ENCODE assay signal across 27 cellular contexts in the genomic region with DNA sequence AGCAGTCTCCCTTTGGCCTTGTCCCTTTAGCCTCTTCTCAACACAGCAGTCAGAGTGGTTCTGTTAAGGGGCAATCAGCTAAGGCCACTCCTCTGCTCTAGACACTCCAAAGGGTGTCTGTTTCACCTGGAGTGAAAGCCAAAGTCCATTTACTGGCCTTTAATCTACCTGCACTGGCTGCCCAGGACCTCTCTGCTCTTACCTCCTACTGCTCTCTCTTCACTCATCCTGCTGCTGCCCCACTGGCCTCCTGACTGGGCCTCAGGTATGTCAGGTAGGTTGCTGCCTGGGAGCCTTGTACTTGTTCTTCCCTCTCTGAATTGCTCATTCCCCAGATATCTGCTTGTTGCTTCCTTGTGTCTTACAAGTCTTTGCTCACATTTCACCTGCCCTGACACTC.
DNase-seq lines count a peak whose midpoint lies in the region; ATAC-seq, FAIRE-seq and TF ChIP-seq lines count a peak whose summit lies in the region.
"Had no signal": no experiment of that assay in that cellular context is flagged by ENCODE, and none has a peak within 500 bp of the region (broad histone marks: within the 10 kb centered on the region; RNA-seq: fewer than 3 reads in every experiment).

No MANE protein-coding gene starts in this region.

- POLR2A ChIA-PET in GM12878 (lab: Charles Lee): interaction anchor here (0.6 kb wide), 1 partner anchor 704 kb away, joined by 4 read pairs; no protein-coding TSS in a partner anchor

- H3K4me3 ChIP-seq in GM12878: no peak overlapping the region
- H3K4me3 ChIP-seq in liver (ENCODE audit: low read depth in 1 of 3, low read length in 3 of 3): no peak overlapping the region
- H3K4me3 ChIP-seq: breast epithelium, colonic mucosa, GM23248, smooth muscle cell, tibial artery had no signal

- no peak for ATAC-seq in activated CD8-positive, alpha-beta memory T cell treated with anti-CD3 and anti-CD28 coated beads, Interleukin-2, amount 10 ng/mL, durations not matched to agents 7 days and 5 days
- peak; percentile 42 for ATAC-seq in GM12878
- ATAC-seq in GM19452 (IDR thresholded peaks at IDR 0.05; ENCODE audit: unreplicated experiment): no peak
- ATAC-seq: left ventricle myocardium superior had no signal

- H3K36me3 Mint-ChIP-seq in activated CD8-positive, alpha-beta memory T cell treated with anti-CD3 and anti-CD28 coated beads, Interleukin-2, amount 10 ng/mL, durations not matched to agents 7 days and 5 days: peaks cover 28% of the 10 kb centered on the region
- H3K36me3 Mint-ChIP-seq in stimulated activated naive CD8-positive, alpha-beta T cell treated with anti-CD3 and anti-CD28 coated beads, Interleukin-15, Interleukin-2, amounts not matched to agents 100 ng/mL and 50 ng/mL, for 24 hours (ENCODE audit: low read depth): peaks cover 58% of the 10 kb centered on the region

- TF ChIP-seq RAD21 in GM12878 (IDR thresholded peaks at IDR 0.05; ENCODE audit: insufficient read depth, low read depth, low read length) (no peak), liver (IDR thresholded peaks at IDR 0.05) (no peak)

- RAD21 ChIA-PET in GM12878 (lab: Charles Lee; ENCODE audit: unreplicated experiment): no interaction called here

- SMC1A ChIA-PET in GM12878 (lab: Charles Lee; ENCODE audit: uncharacterized antibody, unreplicated experiment): interaction anchor here (1.7 to 2.2 kb wide), 2 partner anchors 13 to 63 kb away, joined by 4 to 6 read pairs; no protein-coding TSS in a partner anchor

- peak overlapping the region; percentile 2 for H3K27ac Mint-ChIP-seq in activated CD8-positive, alpha-beta memory T cell treated with anti-CD3 and anti-CD28 coated beads, Interleukin-2, amount 10 ng/mL, durations not matched to agents 7 days and 5 days
- H3K27ac Mint-ChIP-seq in stimulated activated naive CD8-positive, alpha-beta T cell treated with anti-CD3 and anti-CD28 coated beads, Interleukin-15, Interleukin-2, amounts not matched to agents 100 ng/mL and 50 ng/mL, for 24 hours: peak overlapping the region; percentile 6

- H3K9me3 ChIP-seq in GM12878 (replicated peaks; ENCODE audit: control insufficient read depth, insufficient read depth, low read length) (no peaks in the 10 kb centered on the region), liver (ENCODE audit: control insufficient read depth in 4 of 4, low read length in 3 of 4) (no peaks in the 10 kb centered on the region)
- H3K9me3 ChIP-seq: breast epithelium, colonic mucosa, tibial artery had no signal

- H3K27me3 Mint-ChIP-seq in activated CD8-positive, alpha-beta memory T cell treated with anti-CD3 and anti-CD28 coated beads, Interleukin-2, amount 10 ng/mL, durations not matched to agents 7 days and 5 days: no peaks in the 10 kb centered on the region
- H3K27me3 Mint-ChIP-seq in stimulated activated naive CD8-positive, alpha-beta T cell treated with anti-CD3 and anti-CD28 coated beads, Interleukin-15, Interleukin-2, amounts not matched to agents 100 ng/mL and 50 ng/mL, for 24 hours: no peaks in the 10 kb centered on the region

- TF ChIP-seq EP300 in GM12878 (IDR thresholded peaks at IDR 0.05; ENCODE audit: borderline replicate concordance in 1 of 2, control insufficient read depth in 1 of 2, low read depth in 2 of 2, low read length in 2 of 2): no peak

- H3K4me1 ChIP-seq in GM12878 (ENCODE audit: control insufficient read depth, insufficient read depth, low read length) (no peaks in the 10 kb centered on the region), liver (ENCODE audit: control insufficient read depth in 4 of 4, insufficient read depth in 4 of 4, low read length in 3 of 4) (peaks cover 0 to 5% (median 0%) of the 10 kb centered on the region in 4 donors)
- H3K4me1 ChIP-seq: breast epithelium, colonic mucosa, tibial artery had no signal

- no peak for TF ChIP-seq POLR2A in GM12878 (IDR thresholded peaks at IDR 0.05; ENCODE audit: low read depth, low read length)

- no peaks in the 10 kb centered on the region for H4K20me1 ChIP-seq in GM12878 (ENCODE audit: control insufficient read depth, insufficient read depth)

- in situ Hi-C loops in GM12878 (cut with MboI): no loop called here

- no peaks in the 10 kb centered on the region for H3K4me1 Mint-ChIP-seq in activated CD8-positive, alpha-beta memory T cell treated with anti-CD3 and anti-CD28 coated beads, Interleukin-2, amount 10 ng/mL, durations not matched to agents 7 days and 5 days
- no peaks in the 10 kb centered on the region for H3K4me1 Mint-ChIP-seq in stimulated activated naive CD8-positive, alpha-beta T cell treated with anti-CD3 and anti-CD28 coated beads, Interleukin-15, Interleukin-2, amounts not matched to agents 100 ng/mL and 50 ng/mL, for 24 hours (ENCODE audit: low read depth)

- H3K9me3 Mint-ChIP-seq in activated CD8-positive, alpha-beta memory T cell treated with anti-CD3 and anti-CD28 coated beads, Interleukin-2, amount 10 ng/mL, durations not matched to agents 7 days and 5 days (ENCODE audit: low read depth): no peaks in the 10 kb centered on the region
- H3K9me3 Mint-ChIP-seq in stimulated activated naive CD8-positive, alpha-beta T cell treated with anti-CD3 and anti-CD28 coated beads, Interleukin-15, Interleukin-2, amounts not matched to agents 100 ng/mL and 50 ng/mL, for 24 hours: no peaks in the 10 kb centered on the region

- no TSS peak for BruUV-seq in GM12878 (replicated peaks; lab: Mats Ljungman, UMichigan)

- no peaks in the 10 kb centered on the region for H3K79me2 ChIP-seq in GM12878 (ENCODE audit: control insufficient read depth, insufficient read depth, low read length)

- FAIRE-seq in GM12878 (lab: Jason Lieb, UNC): no peak
- FAIRE-seq: A204.1, TTC549 had no signal

- H3K27me3 ChIP-seq in GM12878 (replicated peaks in 1 of 2; ENCODE audit: control insufficient read depth in 2 of 2, insufficient read depth in 2 of 2, low read length in 1 of 2) (no peaks in the 10 kb centered on the region), liver (ENCODE audit: control insufficient read depth in 4 of 4, insufficient read depth in 4 of 4, low read length in 3 of 4) (no peaks in the 10 kb centered on the region)
- H3K27me3 ChIP-seq: breast epithelium, colonic mucosa, tibial artery had no signal

- CTCF ChIA-PET in activated CD8-positive, alpha-beta memory T cell treated with anti-CD3 and anti-CD28 coated beads, Interleukin-2, amount 10 ng/mL, durations not matched to agents 7 days and 5 days (lab: Charles Lee): interaction anchor here (0.6 kb wide), 1 partner anchor 8 kb away, joined by 4 read pairs; no protein-coding TSS in a partner anchor
- CTCF ChIA-PET in GM12878 (lab: Yijun Ruan, JAX): no interaction called here

- no peak overlapping the region for H2AFZ ChIP-seq in GM12878 (ENCODE audit: control insufficient read depth, low read depth, low read length)
- H2AFZ ChIP-seq: GM23248 had no signal

- no peak for DNase-seq in activated CD8-positive, alpha-beta memory T cell treated with anti-CD3 and anti-CD28 coated beads, Interleukin-2, amount 10 ng/mL, durations not matched to agents 7 days and 5 days
- DNase-seq in activated CD8-positive, alpha-beta memory T cell treated with anti-CD3 and anti-CD28 coated beads, Interleukin-2, amount 50 U/mL, for 48 hours: no peak
- DNase-seq in GM12878 (ENCODE audit: low read depth, low spot score) (no peak), NCI-H524 treated with DMSO at 0.1 percent for 48 hours (lab: John Stamatoyannopoulos, UW) (no peak), NCI-H187 (lab: John Stamatoyannopoulos, UW) (no peak)
- DNase-seq: activated CD4-positive, alpha-beta T cell treated with anti-CD3 and anti-CD28 coated beads for 1 hour; activated gamma-delta T cell; amniotic stem cell; colonic mucosa; GM23248; head of caudate nucleus; Kasumi-1; left ventricle myocardium superior; NCI-H1048; NCI-H1930; NCI-H226; OCI-M1; SHP77 treated with DMSO at 0.1 percent for 48 hours; stimulated activated naive CD4-positive, alpha-beta T cell treated with Interleukin-2 at 50 U/mL for 16 hours; tibial artery had no signal

- intact Hi-C loops in GM12878 (cut with micrococcal nuclease; ENCODE audit: unreplicated experiment): no loop called here

- no peak overlapping the region for H3K27ac ChIP-seq in GM12878 (ENCODE audit: control insufficient read depth, insufficient read depth)
- no peak overlapping the region for H3K27ac ChIP-seq in liver (ENCODE audit: low read depth in 1 of 2, low read length in 2 of 2)
- H3K27ac ChIP-seq: breast epithelium, colonic mucosa, GM23248, tibial artery had no signal

- no peak for TF ChIP-seq CTCF in GM12878 (IDR thresholded peaks at IDR 0.05 in 2 of 3, conservative IDR thresholded peaks at IDR 0.05 in 1 of 3; ENCODE audit: control insufficient read depth in 2 of 3, extremely low read depth in 1 of 3, insufficient read depth in 1 of 3, low read depth in 3 of 3, low read length in 3 of 3)
- TF ChIP-seq CTCF in liver (IDR thresholded peaks at IDR 0.05; ENCODE audit: low read depth, low read length, missing input control): no peak

- H3K9ac ChIP-seq in GM12878 (ENCODE audit: control insufficient read depth, insufficient read depth, low read length) (no peak overlapping the region), liver (ENCODE audit: low read depth in 1 of 2, low read length in 2 of 2) (no peak overlapping the region)
- H3K9ac ChIP-seq: GM23248 had no signal

- H3K36me3 ChIP-seq in GM12878 (ENCODE audit: control insufficient read depth in 2 of 2, insufficient read depth in 2 of 2, low read length in 1 of 2): peaks cover 4 to 12% of the 10 kb centered on the region in 2 experiments
- peaks cover 8 to 53% (median 37%) of the 10 kb centered on the region in 4 donors for H3K36me3 ChIP-seq in liver (ENCODE audit: control insufficient read depth in 4 of 4, insufficient read depth in 3 of 4, low read depth in 1 of 4, low read length in 3 of 4)
- H3K36me3 ChIP-seq: colonic mucosa had no signal

- no peak overlapping the region for H3K4me3 Mint-ChIP-seq in activated CD8-positive, alpha-beta memory T cell treated with anti-CD3 and anti-CD28 coated beads, Interleukin-2, amount 10 ng/mL, durations not matched to agents 7 days and 5 days
- H3K4me3 Mint-ChIP-seq in stimulated activated naive CD8-positive, alpha-beta T cell treated with anti-CD3 and anti-CD28 coated beads, Interleukin-15, Interleukin-2, amounts not matched to agents 100 ng/mL and 50 ng/mL, for 24 hours: no peak overlapping the region

- no peak overlapping the region for H3K4me2 ChIP-seq in GM12878 (ENCODE audit: control insufficient read depth, insufficient read depth)
- H3K4me2 ChIP-seq: smooth muscle cell had no signal

TF ChIP-seq in liver, 16 proteins besides CTCF, POLR2A, EP300 and RAD21 (continues in another document):
- TF ChIP-seq HNF4A (conservative IDR thresholded peaks at IDR 0.05): peak; percentile 28 to 58
